11 cellular contexts compared by ENCODE assay signal in genomic region chr19:39607021-39607420, GRCh38. TPM values are rescaled to one million over a fixed set of nuclear protein-coding genes. Genes with fewer than 3 reads are reported as not detected.
"Had no signal": no experiment of that assay in that cellular context is flagged by ENCODE, and none has a peak within 500 bp of the region (broad histone marks: within the 10 kb centered on the region; RNA-seq: fewer than 3 reads in every experiment).

No MANE protein-coding gene starts in this region.

- H3K4me1 ChIP-seq: HAP-1 had no signal

- H3K4me3 Mint-ChIP-seq: HFFc6 had no signal

- H3K36me3 ChIP-seq: HAP-1 had no signal

- FAIRE-seq: HTR-8/SVneo, K562 had no signal

- H3K9ac ChIP-seq: GM23248 had no signal

- H3K27ac ChIP-seq: GM23248 had no signal

- DNase-seq: GM23248, HFFc6, IMR-90, KG1 had no signal

- ATAC-seq: HCT116, K562 had no signal

- H3K4me3 ChIP-seq: GM23248, HAP-1, K562 had no signal

- H3K9me3 Mint-ChIP-seq: HFFc6 had no signal

- H3K27ac Mint-ChIP-seq: HFFc6 had no signal

- H2AFZ ChIP-seq: GM23248 had no signal

- H3K9me3 ChIP-seq: HAP-1 had no signal

RNA-seq across cellular contexts. Expression of gene LGALS13, which starts 4.7 kb away (rescaled TPM):
- total RNA-seq: GM23248, H4, H7, HFFc6, HT-29, IMR-90 had no signal
- polyA plus RNA-seq: GM23248, IMR-90 had no signal

RNA-seq across cellular contexts. Expression of gene LGALS16, which starts 48.7 kb away (rescaled TPM):
- total RNA-seq: GM23248, H4, H7, HFFc6, HT-29, IMR-90, K562 had no signal
- polyA plus RNA-seq: GM23248, IMR-90, K562 had no signal
